In genomic region chr12:64059685-64060084, GRCh38 we compare ENCODE assay signal across 16 cellular contexts.
"Had no signal": no experiment of that assay in that cellular context is flagged by ENCODE, and none has a peak within 500 bp of the region (broad histone marks: within the 10 kb centered on the region; RNA-seq: fewer than 3 reads in every experiment).

No MANE protein-coding gene starts in this region.

- H3K27ac ChIP-seq: neutrophil, transverse colon had no signal

- H3K27me3 Mint-ChIP-seq: brain; dendritic cell treated with granulocyte-macrophage colony-stimulating factor and Interleukin-4, amounts not matched to agents 40 ng/mL and 50 ng/mL, for 4 days had no signal

- H3K36me3 ChIP-seq: neutrophil, transverse colon had no signal

- H3K4me3 ChIP-seq: transverse colon had no signal

- H3K36me3 Mint-ChIP-seq: activated naive CD4-positive, alpha-beta T cell treated with anti-CD3 and anti-CD28 coated beads, Interleukin-2, amount 50 U/mL, for 72 hours; naive B cell; stimulated activated effector memory CD8-positive, alpha-beta T cell treated with anti-CD3 and anti-CD28 coated beads, Interleukin-12 subunit alpha, Interleukin-12 subunit beta, amount 100 ng/mL, for 72 hours had no signal

- H3K4me1 ChIP-seq: transverse colon had no signal

- H3K4me1 Mint-ChIP-seq: naive B cell; stimulated activated effector memory CD8-positive, alpha-beta T cell treated with anti-CD3 and anti-CD28 coated beads, Interleukin-12 subunit alpha, Interleukin-12 subunit beta, amount 100 ng/mL, for 72 hours had no signal

- H3K27ac Mint-ChIP-seq: dendritic cell treated with granulocyte-macrophage colony-stimulating factor and Interleukin-4, amounts not matched to agents 40 ng/mL and 50 ng/mL, for 4 days; stimulated activated effector memory CD8-positive, alpha-beta T cell treated with anti-CD3 and anti-CD28 coated beads, Interleukin-12 subunit alpha, Interleukin-12 subunit beta, amount 100 ng/mL, for 72 hours had no signal

- DNase-seq: activated CD4-positive, alpha-beta T cell treated with anti-CD3 and anti-CD28 coated beads for 1 hour; activated CD4-positive, alpha-beta T cell treated with anti-CD3 and anti-CD28 coated beads, Interleukin-2, amount 50 U/mL, for 48 hours; activated effector memory CD4-positive, alpha-beta T cell treated with anti-CD3 and anti-CD28 coated beads, Interleukin-2, amount 50 U/mL, for 16 hours; activated T-cell treated with anti-CD3 and anti-CD28 coated beads, Interleukin-2, amount 50 U/mL, for 4 hours; amniotic stem cell; erythroblast; naive B cell; right cardiac atrium; small intestine; T-helper 9 cell; transverse colon had no signal

- H3K27me3 ChIP-seq: neutrophil, transverse colon had no signal

- H3K4me3 Mint-ChIP-seq: activated T-cell treated with anti-CD3 and anti-CD28 coated beads, Interleukin-2, amount 50 U/mL, for 4 hours; brain; dendritic cell treated with granulocyte-macrophage colony-stimulating factor and Interleukin-4, amounts not matched to agents 40 ng/mL and 50 ng/mL, for 4 days; naive B cell; stimulated activated effector memory CD8-positive, alpha-beta T cell treated with anti-CD3 and anti-CD28 coated beads, Interleukin-12 subunit alpha, Interleukin-12 subunit beta, amount 100 ng/mL, for 72 hours had no signal

- H3K9me3 ChIP-seq: neutrophil, transverse colon had no signal

- H3K9me3 Mint-ChIP-seq: activated naive CD4-positive, alpha-beta T cell treated with anti-CD3 and anti-CD28 coated beads, Interleukin-2, amount 50 U/mL, for 72 hours; activated T-cell treated with anti-CD3 and anti-CD28 coated beads, Interleukin-2, amount 50 U/mL, for 4 hours; dendritic cell treated with granulocyte-macrophage colony-stimulating factor and Interleukin-4, amounts not matched to agents 40 ng/mL and 50 ng/mL, for 4 days; stimulated activated effector memory CD8-positive, alpha-beta T cell treated with anti-CD3 and anti-CD28 coated beads, Interleukin-12 subunit alpha, Interleukin-12 subunit beta, amount 100 ng/mL, for 72 hours had no signal
